1 cellular context compared by ENCODE assay signal in the genomic region with DNA sequence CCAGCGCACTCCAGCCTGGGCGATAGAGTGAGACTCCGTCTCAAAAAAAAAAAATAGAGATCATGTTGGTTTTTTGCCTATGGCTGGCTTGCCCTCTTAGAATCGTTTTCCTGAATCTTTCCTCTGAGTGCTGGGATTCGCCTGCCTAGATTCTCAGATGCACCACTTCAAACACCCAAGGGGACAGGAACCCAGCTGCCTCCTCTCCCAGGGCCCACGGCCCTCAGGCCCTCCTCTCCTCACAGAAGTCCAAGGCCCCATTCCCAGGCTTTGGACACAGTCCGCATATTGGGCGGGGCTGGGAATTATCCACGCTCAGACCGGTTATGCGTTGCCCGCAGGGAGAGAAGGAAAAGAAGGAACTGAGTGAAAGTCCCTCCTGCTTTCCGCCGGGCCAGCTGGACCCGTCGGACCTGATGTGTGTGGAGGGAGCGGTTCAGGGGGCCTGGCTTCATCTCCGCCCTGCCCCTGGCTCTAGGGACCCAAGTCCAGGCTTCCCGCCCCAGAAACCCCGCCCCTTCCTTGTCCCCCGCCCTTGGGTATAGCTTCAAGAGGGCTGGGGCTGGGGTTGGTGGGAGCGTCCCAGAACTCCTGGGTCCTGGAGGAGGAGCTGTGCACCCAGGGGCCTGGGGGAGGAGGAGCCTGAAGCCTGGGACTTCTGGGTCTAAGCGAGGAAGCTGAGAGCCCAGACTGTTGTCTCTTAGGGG.
A peak's percentile ranks its signal among the peaks of the same experiment; 100 is the strongest.
TF ChIP-seq lines count a peak whose summit lies in the region.

No MANE protein-coding gene starts in this region.

TF ChIP-seq in HepG2, 621 proteins besides CTCF, POLR2A, EP300 and RAD21 (continued from another document and continues in another):
- TF ChIP-seq, protein P1, sequence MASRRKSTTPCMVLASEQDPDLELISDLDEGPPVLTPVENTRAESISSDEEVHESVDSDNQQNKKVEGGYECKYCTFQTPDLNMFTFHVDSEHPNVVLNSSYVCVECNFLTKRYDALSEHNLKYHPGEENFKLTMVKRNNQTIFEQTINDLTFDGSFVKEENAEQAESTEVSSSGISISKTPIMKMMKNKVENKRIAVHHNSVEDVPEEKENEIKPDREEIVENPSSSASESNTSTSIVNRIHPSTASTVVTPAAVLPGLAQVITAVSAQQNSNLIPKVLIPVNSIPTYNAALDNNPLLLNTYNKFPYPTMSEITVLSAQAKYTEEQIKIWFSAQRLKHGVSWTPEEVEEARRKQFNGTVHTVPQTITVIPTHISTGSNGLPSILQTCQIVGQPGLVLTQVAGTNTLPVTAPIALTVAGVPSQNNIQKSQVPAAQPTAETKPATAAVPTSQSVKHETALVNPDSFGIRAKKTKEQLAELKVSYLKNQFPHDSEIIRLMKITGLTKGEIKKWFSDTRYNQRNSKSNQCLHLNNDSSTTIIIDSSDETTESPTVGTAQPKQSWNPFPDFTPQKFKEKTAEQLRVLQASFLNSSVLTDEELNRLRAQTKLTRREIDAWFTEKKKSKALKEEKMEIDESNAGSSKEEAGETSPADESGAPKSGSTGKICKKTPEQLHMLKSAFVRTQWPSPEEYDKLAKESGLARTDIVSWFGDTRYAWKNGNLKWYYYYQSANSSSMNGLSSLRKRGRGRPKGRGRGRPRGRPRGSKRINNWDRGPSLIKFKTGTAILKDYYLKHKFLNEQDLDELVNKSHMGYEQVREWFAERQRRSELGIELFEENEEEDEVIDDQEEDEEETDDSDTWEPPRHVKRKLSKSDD (CRISPR knock-in tag; IDR thresholded peaks at IDR 0.05; ENCODE audit: low read depth) = peak; percentile 37; the same call in 1 of the 2 replicates
- TF ChIP-seq ZNF567 (CRISPR knock-in tag; IDR thresholded peaks at IDR 0.05; ENCODE audit: borderline replicate concordance) (no peak), ZNF777 (CRISPR knock-in tag; IDR thresholded peaks at IDR 0.05) (peak; percentile 59), ZFP62 (CRISPR knock-in tag; IDR thresholded peaks at IDR 0.05) (no peak), MTA1 (CRISPR knock-in tag; IDR thresholded peaks at IDR 0.05; ENCODE audit: borderline replicate concordance) (no peak), GZF1 (CRISPR knock-in tag; IDR thresholded peaks at IDR 0.05) (no peak), SP5 (CRISPR knock-in tag; IDR thresholded peaks at IDR 0.05; ENCODE audit: borderline replicate concordance, low read depth) (0 out of 2 replicates have a peak, but pooled peaks have one; percentile 56), CREM (IDR thresholded peaks at IDR 0.05) (peak; percentile 34; the same call in 1 of the 2 replicates), CREM (CRISPR knock-in tag; IDR thresholded peaks at IDR 0.05) (no peak), ZNF607 (CRISPR knock-in tag; IDR thresholded peaks at IDR 0.05; ENCODE audit: borderline replicate concordance) (peak; percentile 81; the same call in 1 of the 2 replicates), FOXO1 (CRISPR knock-in tag; IDR thresholded peaks at IDR 0.05) (peak; percentile 12; the same call in 1 of the 2 replicates), HNF4A (CRISPR knock-in tag; IDR thresholded peaks at IDR 0.05) (peak; percentile 54; the same call in 1 of the 2 replicates), PHF8 (CRISPR knock-in tag; IDR thresholded peaks at IDR 0.05) (peak; percentile 65), ZNF878 (CRISPR knock-in tag; IDR thresholded peaks at IDR 0.05) (no peak), ZNF768 (CRISPR knock-in tag; IDR thresholded peaks at IDR 0.05) (no peak), CBX1 (IDR thresholded peaks at IDR 0.05; ENCODE audit: low read depth) (peak; percentile 47), HOXD1 (CRISPR knock-in tag; IDR thresholded peaks at IDR 0.05) (no peak)
- TF ChIP-seq, protein P2, sequence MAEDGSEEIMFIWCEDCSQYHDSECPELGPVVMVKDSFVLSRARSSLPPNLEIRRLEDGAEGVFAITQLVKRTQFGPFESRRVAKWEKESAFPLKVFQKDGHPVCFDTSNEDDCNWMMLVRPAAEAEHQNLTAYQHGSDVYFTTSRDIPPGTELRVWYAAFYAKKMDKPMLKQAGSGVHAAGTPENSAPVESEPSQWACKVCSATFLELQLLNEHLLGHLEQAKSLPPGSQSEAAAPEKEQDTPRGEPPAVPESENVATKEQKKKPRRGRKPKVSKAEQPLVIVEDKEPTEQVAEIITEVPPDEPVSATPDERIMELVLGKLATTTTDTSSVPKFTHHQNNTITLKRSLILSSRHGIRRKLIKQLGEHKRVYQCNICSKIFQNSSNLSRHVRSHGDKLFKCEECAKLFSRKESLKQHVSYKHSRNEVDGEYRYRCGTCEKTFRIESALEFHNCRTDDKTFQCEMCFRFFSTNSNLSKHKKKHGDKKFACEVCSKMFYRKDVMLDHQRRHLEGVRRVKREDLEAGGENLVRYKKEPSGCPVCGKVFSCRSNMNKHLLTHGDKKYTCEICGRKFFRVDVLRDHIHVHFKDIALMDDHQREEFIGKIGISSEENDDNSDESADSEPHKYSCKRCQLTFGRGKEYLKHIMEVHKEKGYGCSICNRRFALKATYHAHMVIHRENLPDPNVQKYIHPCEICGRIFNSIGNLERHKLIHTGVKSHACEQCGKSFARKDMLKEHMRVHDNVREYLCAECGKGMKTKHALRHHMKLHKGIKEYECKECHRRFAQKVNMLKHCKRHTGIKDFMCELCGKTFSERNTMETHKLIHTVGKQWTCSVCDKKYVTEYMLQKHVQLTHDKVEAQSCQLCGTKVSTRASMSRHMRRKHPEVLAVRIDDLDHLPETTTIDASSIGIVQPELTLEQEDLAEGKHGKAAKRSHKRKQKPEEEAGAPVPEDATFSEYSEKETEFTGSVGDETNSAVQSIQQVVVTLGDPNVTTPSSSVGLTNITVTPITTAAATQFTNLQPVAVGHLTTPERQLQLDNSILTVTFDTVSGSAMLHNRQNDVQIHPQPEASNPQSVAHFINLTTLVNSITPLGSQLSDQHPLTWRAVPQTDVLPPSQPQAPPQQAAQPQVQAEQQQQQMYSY (CRISPR knock-in tag; IDR thresholded peaks at IDR 0.05) = peak; percentile 93
- TF ChIP-seq, protein P3, sequence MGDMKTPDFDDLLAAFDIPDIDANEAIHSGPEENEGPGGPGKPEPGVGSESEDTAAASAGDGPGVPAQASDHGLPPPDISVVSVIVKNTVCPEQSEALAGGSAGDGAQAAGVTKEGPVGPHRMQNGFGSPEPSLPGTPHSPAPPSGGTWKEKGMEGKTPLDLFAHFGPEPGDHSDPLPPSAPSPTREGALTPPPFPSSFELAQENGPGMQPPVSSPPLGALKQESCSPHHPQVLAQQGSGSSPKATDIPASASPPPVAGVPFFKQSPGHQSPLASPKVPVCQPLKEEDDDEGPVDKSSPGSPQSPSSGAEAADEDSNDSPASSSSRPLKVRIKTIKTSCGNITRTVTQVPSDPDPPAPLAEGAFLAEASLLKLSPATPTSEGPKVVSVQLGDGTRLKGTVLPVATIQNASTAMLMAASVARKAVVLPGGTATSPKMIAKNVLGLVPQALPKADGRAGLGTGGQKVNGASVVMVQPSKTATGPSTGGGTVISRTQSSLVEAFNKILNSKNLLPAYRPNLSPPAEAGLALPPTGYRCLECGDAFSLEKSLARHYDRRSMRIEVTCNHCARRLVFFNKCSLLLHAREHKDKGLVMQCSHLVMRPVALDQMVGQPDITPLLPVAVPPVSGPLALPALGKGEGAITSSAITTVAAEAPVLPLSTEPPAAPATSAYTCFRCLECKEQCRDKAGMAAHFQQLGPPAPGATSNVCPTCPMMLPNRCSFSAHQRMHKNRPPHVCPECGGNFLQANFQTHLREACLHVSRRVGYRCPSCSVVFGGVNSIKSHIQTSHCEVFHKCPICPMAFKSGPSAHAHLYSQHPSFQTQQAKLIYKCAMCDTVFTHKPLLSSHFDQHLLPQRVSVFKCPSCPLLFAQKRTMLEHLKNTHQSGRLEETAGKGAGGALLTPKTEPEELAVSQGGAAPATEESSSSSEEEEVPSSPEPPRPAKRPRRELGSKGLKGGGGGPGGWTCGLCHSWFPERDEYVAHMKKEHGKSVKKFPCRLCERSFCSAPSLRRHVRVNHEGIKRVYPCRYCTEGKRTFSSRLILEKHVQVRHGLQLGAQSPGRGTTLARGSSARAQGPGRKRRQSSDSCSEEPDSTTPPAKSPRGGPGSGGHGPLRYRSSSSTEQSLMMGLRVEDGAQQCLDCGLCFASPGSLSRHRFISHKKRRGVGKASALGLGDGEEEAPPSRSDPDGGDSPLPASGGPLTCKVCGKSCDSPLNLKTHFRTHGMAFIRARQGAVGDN (CRISPR knock-in tag; IDR thresholded peaks at IDR 0.05) = peak; percentile 80
- TF ChIP-seq, protein P4, sequence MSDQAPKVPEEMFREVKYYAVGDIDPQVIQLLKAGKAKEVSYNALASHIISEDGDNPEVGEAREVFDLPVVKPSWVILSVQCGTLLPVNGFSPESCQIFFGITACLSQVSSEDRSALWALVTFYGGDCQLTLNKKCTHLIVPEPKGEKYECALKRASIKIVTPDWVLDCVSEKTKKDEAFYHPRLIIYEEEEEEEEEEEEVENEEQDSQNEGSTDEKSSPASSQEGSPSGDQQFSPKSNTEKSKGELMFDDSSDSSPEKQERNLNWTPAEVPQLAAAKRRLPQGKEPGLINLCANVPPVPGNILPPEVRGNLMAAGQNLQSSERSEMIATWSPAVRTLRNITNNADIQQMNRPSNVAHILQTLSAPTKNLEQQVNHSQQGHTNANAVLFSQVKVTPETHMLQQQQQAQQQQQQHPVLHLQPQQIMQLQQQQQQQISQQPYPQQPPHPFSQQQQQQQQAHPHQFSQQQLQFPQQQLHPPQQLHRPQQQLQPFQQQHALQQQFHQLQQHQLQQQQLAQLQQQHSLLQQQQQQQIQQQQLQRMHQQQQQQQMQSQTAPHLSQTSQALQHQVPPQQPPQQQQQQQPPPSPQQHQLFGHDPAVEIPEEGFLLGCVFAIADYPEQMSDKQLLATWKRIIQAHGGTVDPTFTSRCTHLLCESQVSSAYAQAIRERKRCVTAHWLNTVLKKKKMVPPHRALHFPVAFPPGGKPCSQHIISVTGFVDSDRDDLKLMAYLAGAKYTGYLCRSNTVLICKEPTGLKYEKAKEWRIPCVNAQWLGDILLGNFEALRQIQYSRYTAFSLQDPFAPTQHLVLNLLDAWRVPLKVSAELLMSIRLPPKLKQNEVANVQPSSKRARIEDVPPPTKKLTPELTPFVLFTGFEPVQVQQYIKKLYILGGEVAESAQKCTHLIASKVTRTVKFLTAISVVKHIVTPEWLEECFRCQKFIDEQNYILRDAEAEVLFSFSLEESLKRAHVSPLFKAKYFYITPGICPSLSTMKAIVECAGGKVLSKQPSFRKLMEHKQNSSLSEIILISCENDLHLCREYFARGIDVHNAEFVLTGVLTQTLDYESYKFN (CRISPR knock-in tag; conservative IDR thresholded peaks at IDR 0.05) = peak; percentile 55; the same call in 1 of the 2 replicates
- TF ChIP-seq, protein P5, sequence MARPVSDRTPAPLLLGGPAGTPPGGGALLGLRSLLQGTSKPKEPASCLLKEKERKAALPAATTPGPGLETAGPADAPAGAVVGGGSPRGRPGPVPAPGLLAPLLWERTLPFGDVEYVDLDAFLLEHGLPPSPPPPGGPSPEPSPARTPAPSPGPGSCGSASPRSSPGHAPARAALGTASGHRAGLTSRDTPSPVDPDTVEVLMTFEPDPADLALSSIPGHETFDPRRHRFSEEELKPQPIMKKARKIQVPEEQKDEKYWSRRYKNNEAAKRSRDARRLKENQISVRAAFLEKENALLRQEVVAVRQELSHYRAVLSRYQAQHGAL (CRISPR knock-in tag; IDR thresholded peaks at IDR 0.05; ENCODE audit: not compliant biosample characterization) = no peak
- TF ChIP-seq, protein P6, sequence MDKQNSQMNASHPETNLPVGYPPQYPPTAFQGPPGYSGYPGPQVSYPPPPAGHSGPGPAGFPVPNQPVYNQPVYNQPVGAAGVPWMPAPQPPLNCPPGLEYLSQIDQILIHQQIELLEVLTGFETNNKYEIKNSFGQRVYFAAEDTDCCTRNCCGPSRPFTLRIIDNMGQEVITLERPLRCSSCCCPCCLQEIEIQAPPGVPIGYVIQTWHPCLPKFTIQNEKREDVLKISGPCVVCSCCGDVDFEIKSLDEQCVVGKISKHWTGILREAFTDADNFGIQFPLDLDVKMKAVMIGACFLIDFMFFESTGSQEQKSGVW (CRISPR knock-in tag; IDR thresholded peaks at IDR 0.05; ENCODE audit: borderline replicate concordance) = no peak
- TF ChIP-seq, protein P7, sequence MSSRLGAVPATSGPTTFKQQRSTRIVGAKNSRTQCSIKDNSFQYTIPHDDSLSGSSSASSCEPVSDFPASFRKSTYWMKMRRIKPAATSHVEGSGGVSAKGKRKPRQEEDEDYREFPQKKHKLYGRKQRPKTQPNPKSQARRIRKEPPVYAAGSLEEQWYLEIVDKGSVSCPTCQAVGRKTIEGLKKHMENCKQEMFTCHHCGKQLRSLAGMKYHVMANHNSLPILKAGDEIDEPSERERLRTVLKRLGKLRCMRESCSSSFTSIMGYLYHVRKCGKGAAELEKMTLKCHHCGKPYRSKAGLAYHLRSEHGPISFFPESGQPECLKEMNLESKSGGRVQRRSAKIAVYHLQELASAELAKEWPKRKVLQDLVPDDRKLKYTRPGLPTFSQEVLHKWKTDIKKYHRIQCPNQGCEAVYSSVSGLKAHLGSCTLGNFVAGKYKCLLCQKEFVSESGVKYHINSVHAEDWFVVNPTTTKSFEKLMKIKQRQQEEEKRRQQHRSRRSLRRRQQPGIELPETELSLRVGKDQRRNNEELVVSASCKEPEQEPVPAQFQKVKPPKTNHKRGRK (CRISPR knock-in tag; IDR thresholded peaks at IDR 0.05) = no peak
- TF ChIP-seq, protein P8, sequence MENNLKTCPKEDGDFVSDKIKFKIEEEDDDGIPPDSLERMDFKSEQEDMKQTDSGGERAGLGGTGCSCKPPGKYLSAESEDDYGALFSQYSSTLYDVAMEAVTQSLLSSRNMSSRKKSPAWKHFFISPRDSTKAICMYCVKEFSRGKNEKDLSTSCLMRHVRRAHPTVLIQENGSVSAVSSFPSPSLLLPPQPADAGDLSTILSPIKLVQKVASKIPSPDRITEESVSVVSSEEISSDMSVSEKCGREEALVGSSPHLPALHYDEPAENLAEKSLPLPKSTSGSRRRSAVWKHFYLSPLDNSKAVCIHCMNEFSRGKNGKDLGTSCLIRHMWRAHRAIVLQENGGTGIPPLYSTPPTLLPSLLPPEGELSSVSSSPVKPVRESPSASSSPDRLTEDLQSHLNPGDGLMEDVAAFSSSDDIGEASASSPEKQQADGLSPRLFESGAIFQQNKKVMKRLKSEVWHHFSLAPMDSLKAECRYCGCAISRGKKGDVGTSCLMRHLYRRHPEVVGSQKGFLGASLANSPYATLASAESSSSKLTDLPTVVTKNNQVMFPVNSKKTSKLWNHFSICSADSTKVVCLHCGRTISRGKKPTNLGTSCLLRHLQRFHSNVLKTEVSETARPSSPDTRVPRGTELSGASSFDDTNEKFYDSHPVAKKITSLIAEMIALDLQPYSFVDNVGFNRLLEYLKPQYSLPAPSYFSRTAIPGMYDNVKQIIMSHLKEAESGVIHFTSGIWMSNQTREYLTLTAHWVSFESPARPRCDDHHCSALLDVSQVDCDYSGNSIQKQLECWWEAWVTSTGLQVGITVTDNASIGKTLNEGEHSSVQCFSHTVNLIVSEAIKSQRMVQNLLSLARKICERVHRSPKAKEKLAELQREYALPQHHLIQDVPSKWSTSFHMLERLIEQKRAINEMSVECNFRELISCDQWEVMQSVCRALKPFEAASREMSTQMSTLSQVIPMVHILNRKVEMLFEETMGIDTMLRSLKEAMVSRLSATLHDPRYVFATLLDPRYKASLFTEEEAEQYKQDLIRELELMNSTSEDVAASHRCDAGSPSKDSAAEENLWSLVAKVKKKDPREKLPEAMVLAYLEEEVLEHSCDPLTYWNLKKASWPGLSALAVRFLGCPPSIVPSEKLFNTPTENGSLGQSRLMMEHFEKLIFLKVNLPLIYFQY (CRISPR knock-in tag; IDR thresholded peaks at IDR 0.05; ENCODE audit: borderline replicate concordance) = peak; percentile 70; the same call in 1 of the 2 replicates
- TF ChIP-seq, protein P9, sequence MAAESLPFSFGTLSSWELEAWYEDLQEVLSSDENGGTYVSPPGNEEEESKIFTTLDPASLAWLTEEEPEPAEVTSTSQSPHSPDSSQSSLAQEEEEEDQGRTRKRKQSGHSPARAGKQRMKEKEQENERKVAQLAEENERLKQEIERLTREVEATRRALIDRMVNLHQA (CRISPR knock-in tag; IDR thresholded peaks at IDR 0.05) = no peak
